Comparison of ENCODE assay signal across 1 cellular context in genomic region chr10:97664282-97664850, GRCh38.
TF ChIP-seq lines count a peak whose summit lies in the region.

No MANE protein-coding gene starts in this region.

TF ChIP-seq in K562, 482 proteins besides CTCF, POLR2A, EP300 and RAD21 (continued from another document and continues in another):
- TF ChIP-seq CBX3 (IDR thresholded peaks at IDR 0.05; ENCODE audit: borderline replicate concordance in 1 of 2, low read length in 2 of 2), result peak in 1 of 2 experiments; percentile 24; a peak in 1 of 3 replicates
- TF ChIP-seq IFI16 (CRISPR knock-in tag; IDR thresholded peaks at IDR 0.05), result no peak
- TF ChIP-seq, protein P1, sequence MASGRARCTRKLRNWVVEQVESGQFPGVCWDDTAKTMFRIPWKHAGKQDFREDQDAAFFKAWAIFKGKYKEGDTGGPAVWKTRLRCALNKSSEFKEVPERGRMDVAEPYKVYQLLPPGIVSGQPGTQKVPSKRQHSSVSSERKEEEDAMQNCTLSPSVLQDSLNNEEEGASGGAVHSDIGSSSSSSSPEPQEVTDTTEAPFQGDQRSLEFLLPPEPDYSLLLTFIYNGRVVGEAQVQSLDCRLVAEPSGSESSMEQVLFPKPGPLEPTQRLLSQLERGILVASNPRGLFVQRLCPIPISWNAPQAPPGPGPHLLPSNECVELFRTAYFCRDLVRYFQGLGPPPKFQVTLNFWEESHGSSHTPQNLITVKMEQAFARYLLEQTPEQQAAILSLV (tag; IDR thresholded peaks at IDR 0.05), result no peak
- TF ChIP-seq MED1 (CRISPR knock-in tag; IDR thresholded peaks at IDR 0.05; ENCODE audit: borderline replicate concordance), result no peak
- no peak for TF ChIP-seq POLR2B (IDR thresholded peaks at IDR 0.05; ENCODE audit: low read depth, partially characterized antibody)
- TF ChIP-seq HES1 (IDR thresholded peaks at IDR 0.05; ENCODE audit: low read depth), result peak; percentile 75
- no peak for TF ChIP-seq ZNF165 (CRISPR knock-in tag; IDR thresholded peaks at IDR 0.05; ENCODE audit: borderline replicate concordance)
- TF ChIP-seq GTF2F1 (IDR thresholded peaks at IDR 0.05; ENCODE audit: low read depth, low read length), result no peak
- TF ChIP-seq, protein P2, sequence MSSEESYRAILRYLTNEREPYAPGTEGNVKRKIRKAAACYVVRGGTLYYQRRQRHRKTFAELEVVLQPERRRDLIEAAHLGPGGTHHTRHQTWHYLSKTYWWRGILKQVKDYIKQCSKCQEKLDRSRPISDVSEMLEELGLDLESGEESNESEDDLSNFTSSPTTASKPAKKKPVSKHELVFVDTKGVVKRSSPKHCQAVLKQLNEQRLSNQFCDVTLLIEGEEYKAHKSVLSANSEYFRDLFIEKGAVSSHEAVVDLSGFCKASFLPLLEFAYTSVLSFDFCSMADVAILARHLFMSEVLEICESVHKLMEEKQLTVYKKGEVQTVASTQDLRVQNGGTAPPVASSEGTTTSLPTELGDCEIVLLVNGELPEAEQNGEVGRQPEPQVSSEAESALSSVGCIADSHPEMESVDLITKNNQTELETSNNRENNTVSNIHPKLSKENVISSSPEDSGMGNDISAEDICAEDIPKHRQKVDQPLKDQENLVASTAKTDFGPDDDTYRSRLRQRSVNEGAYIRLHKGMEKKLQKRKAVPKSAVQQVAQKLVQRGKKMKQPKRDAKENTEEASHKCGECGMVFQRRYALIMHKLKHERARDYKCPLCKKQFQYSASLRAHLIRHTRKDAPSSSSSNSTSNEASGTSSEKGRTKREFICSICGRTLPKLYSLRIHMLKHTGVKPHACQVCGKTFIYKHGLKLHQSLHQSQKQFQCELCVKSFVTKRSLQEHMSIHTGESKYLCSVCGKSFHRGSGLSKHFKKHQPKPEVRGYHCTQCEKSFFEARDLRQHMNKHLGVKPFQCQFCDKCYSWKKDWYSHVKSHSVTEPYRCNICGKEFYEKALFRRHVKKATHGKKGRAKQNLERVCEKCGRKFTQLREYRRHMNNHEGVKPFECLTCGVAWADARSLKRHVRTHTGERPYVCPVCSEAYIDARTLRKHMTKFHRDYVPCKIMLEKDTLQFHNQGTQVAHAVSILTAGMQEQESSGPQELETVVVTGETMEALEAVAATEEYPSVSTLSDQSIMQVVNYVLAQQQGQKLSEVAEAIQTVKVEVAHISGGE (CRISPR knock-in tag; IDR thresholded peaks at IDR 0.05), result peak in 1 of 3 experiments; percentile 64; a peak in 1 of 6 replicates
- no peak for TF ChIP-seq ZNF398 (CRISPR knock-in tag; IDR thresholded peaks at IDR 0.05)
- TF ChIP-seq ZNF717 (CRISPR knock-in tag; IDR thresholded peaks at IDR 0.05), result no peak
- TF ChIP-seq REST (CRISPR knock-in tag; IDR thresholded peaks at IDR 0.05; ENCODE audit: low read depth), result no peak
- no peak for TF ChIP-seq ZNF75A (CRISPR knock-in tag; IDR thresholded peaks at IDR 0.05)
- TF ChIP-seq NR2C2 (CRISPR knock-in tag; IDR thresholded peaks at IDR 0.05), result no peak
- TF ChIP-seq NR2C2 (tag; IDR thresholded peaks at IDR 0.05), result peak; percentile 89
- no peak for TF ChIP-seq ZNF445 (CRISPR knock-in tag; IDR thresholded peaks at IDR 0.05; ENCODE audit: low read depth)
- no peak for TF ChIP-seq SMAD2 (IDR thresholded peaks at IDR 0.05; ENCODE audit: low read depth, low read length)
- TF ChIP-seq MTA1 (IDR thresholded peaks at IDR 0.05; ENCODE audit: borderline replicate concordance), result peak; percentile 86; the same call in 1 of the 2 replicates
- TF ChIP-seq NFE2 (IDR thresholded peaks at IDR 0.05; ENCODE audit: low read depth), result 0 out of 2 replicates have a peak, but pooled peaks have one; percentile 22
- TF ChIP-seq, protein P3, sequence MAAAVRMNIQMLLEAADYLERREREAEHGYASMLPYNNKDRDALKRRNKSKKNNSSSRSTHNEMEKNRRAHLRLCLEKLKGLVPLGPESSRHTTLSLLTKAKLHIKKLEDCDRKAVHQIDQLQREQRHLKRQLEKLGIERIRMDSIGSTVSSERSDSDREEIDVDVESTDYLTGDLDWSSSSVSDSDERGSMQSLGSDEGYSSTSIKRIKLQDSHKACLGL (CRISPR knock-in tag; IDR thresholded peaks at IDR 0.05; ENCODE audit: borderline replicate concordance, poor library complexity, severe bottlenecking), result no peak
- TF ChIP-seq SNRNP70 (optimal IDR thresholded peaks at IDR 0.05; ENCODE audit: low read depth, low read length), result no peak
- TF ChIP-seq TSHZ1 (CRISPR knock-in tag; IDR thresholded peaks at IDR 0.05), result no peak
- peak in 1 of 2 experiments; percentile 47 for TF ChIP-seq NCOA2 (IDR thresholded peaks at IDR 0.05; ENCODE audit: partially characterized antibody in 2 of 2)
- TF ChIP-seq, protein P4, sequence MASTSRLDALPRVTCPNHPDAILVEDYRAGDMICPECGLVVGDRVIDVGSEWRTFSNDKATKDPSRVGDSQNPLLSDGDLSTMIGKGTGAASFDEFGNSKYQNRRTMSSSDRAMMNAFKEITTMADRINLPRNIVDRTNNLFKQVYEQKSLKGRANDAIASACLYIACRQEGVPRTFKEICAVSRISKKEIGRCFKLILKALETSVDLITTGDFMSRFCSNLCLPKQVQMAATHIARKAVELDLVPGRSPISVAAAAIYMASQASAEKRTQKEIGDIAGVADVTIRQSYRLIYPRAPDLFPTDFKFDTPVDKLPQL (IDR thresholded peaks at IDR 0.05; ENCODE audit: extremely low read depth, insufficient read length), result no peak
- TF ChIP-seq STAG1 (CRISPR knock-in tag; IDR thresholded peaks at IDR 0.05; ENCODE audit: borderline replicate concordance), result no peak
- TF ChIP-seq KLF6 (CRISPR knock-in tag; IDR thresholded peaks at IDR 0.05; ENCODE audit: borderline replicate concordance), result no peak; the same call in 1 of the 2 replicates
- TF ChIP-seq MNT (conservative IDR thresholded peaks at IDR 0.05), result peak; percentile 44 to 54; a peak in 1 of 4 replicates
- peak; percentile 94 for TF ChIP-seq TEAD4 (IDR thresholded peaks at IDR 0.05; ENCODE audit: low read length)
- no peak for TF ChIP-seq TEAD4 (CRISPR knock-in tag; IDR thresholded peaks at IDR 0.05; ENCODE audit: borderline replicate concordance)
- no peak for TF ChIP-seq ZSCAN29 (IDR thresholded peaks at IDR 0.05)
- no peak for TF ChIP-seq ZZZ3 (IDR thresholded peaks at IDR 0.05)
- TF ChIP-seq ZNF174 (CRISPR knock-in tag; IDR thresholded peaks at IDR 0.05), result no peak
- no peak for TF ChIP-seq ELF2 (CRISPR knock-in tag; IDR thresholded peaks at IDR 0.05)
- TF ChIP-seq HIVEP1 (CRISPR knock-in tag; IDR thresholded peaks at IDR 0.05), result no peak
- no peak for TF ChIP-seq ZNF384 (IDR thresholded peaks at IDR 0.05; ENCODE audit: low read depth, low read length)
- TF ChIP-seq GATA2 (CRISPR knock-in tag; IDR thresholded peaks at IDR 0.05), result peak; percentile 84
- TF ChIP-seq ARID1B (IDR thresholded peaks at IDR 0.05), result peak; percentile 97
- peak; percentile 24 for TF ChIP-seq DACH1 (IDR thresholded peaks at IDR 0.05; ENCODE audit: partially characterized antibody)
- no peak for TF ChIP-seq ZNF311 (CRISPR knock-in tag; IDR thresholded peaks at IDR 0.05)
- no peak for TF ChIP-seq SREBF1 (IDR thresholded peaks at IDR 0.05; ENCODE audit: borderline replicate concordance, low read depth, low read length)
- no peak for TF ChIP-seq ZFP30 (CRISPR knock-in tag; IDR thresholded peaks at IDR 0.05; ENCODE audit: borderline replicate concordance)
- TF ChIP-seq CBFB (CRISPR knock-in tag; IDR thresholded peaks at IDR 0.05), result no peak
- TF ChIP-seq POLR2G (IDR thresholded peaks at IDR 0.05; ENCODE audit: low read depth, low read length), result no peak
- no peak for TF ChIP-seq DDX20 (tag; IDR thresholded peaks at IDR 0.05; ENCODE audit: low read depth)
- no peak for TF ChIP-seq CTCFL (IDR thresholded peaks at IDR 0.05; ENCODE audit: borderline replicate concordance, insufficient read depth, low read depth, low read length, poor library complexity, severe bottlenecking)
- TF ChIP-seq TRIM24 (IDR thresholded peaks at IDR 0.05), result peak; percentile 76 to 83
- TF ChIP-seq ZNF316 (IDR thresholded peaks at IDR 0.05), result no peak
- TF ChIP-seq NCOR1 (IDR thresholded peaks at IDR 0.05), result peak; percentile 92
